ENCODE assay signal across 10 cellular contexts in the genomic region with DNA sequence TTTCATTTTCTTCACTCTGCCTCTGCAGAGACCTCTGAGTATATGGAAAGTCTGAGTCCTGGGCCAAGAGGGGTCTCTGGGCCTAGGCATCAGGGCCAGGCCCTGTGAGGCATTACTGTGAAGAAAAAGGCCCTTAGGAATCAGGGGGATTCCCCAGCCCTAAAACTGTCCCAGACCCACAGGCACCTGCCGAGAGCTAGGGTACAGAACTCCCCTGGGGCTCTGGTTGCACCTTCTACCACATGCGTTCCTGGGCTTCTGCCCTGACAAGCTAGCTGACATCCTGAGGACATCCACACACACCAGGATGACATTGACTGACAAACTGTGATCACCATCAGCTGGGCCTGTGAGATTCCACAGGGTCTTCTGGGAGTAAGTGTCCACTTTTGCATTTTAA.
A peak's percentile ranks its signal among the peaks of the same experiment; 100 is the strongest.
DNase-seq lines count a peak whose midpoint lies in the region; ATAC-seq and TF ChIP-seq lines count a peak whose summit lies in the region.
"Had no signal": no experiment of that assay in that cellular context is flagged by ENCODE, and none has a peak within 500 bp of the region (broad histone marks: within the 10 kb centered on the region; RNA-seq: fewer than 3 reads in every experiment).

No MANE protein-coding gene starts in this region.

- no peaks in the 10 kb centered on the region for H3K4me1 ChIP-seq in MM.1S (ENCODE audit: low read length)
- H3K4me1 ChIP-seq: transverse colon had no signal

- no peaks in the 10 kb centered on the region for H3K36me3 Mint-ChIP-seq in stimulated activated memory B cell treated with anti-CD40 and anti-IgM and Interleukin-4, amounts not matched to agents 10 μg/mL and 1 μg/mL and 100 μg/mL, for 72 hours
- H3K36me3 Mint-ChIP-seq in effector memory CD8-positive, alpha-beta T cell (ENCODE audit: insufficient read depth), result no peaks in the 10 kb centered on the region

- H3K4me3 ChIP-seq in MM.1S (ENCODE audit: low read length), result no peak overlapping the region
- H3K4me3 ChIP-seq: transverse colon had no signal

- no peak overlapping the region for H3K27ac Mint-ChIP-seq in stimulated activated memory B cell treated with anti-CD40 and anti-IgM and Interleukin-4, amounts not matched to agents 10 μg/mL and 1 μg/mL and 100 μg/mL, for 72 hours
- no peak overlapping the region for H3K27ac Mint-ChIP-seq in effector memory CD8-positive, alpha-beta T cell

- peaks cover 29% of the 10 kb centered on the region for H3K27me3 Mint-ChIP-seq in stimulated activated memory B cell treated with anti-CD40 and anti-IgM and Interleukin-4, amounts not matched to agents 10 μg/mL and 1 μg/mL and 100 μg/mL, for 72 hours
- peaks cover 20 to 25% of the 10 kb centered on the region in 2 donors for H3K27me3 Mint-ChIP-seq in effector memory CD8-positive, alpha-beta T cell

- no peak overlapping the region for H2AFZ ChIP-seq in MM.1S (ENCODE audit: low read length)

- no peak overlapping the region for H3K4me2 ChIP-seq in MM.1S (ENCODE audit: low read depth, low read length)

- peaks cover 7% of the 10 kb centered on the region for H3K4me1 Mint-ChIP-seq in stimulated activated memory B cell treated with anti-CD40 and anti-IgM and Interleukin-4, amounts not matched to agents 10 μg/mL and 1 μg/mL and 100 μg/mL, for 72 hours
- no peaks in the 10 kb centered on the region for H3K4me1 Mint-ChIP-seq in effector memory CD8-positive, alpha-beta T cell (ENCODE audit: low read depth in 2 of 2)

- no peak overlapping the region for H3K27ac ChIP-seq in MM.1S (ENCODE audit: low read length)
- H3K27ac ChIP-seq: transverse colon had no signal

- no peaks in the 10 kb centered on the region for H4K20me1 ChIP-seq in MM.1S (ENCODE audit: insufficient read depth, low read length)

- H3F3A ChIP-seq in MM.1S (ENCODE audit: insufficient read depth, low read length), result no peaks in the 10 kb centered on the region

- no peak for TF ChIP-seq CTCF in MM.1S (IDR thresholded peaks at IDR 0.05; ENCODE audit: low read length)

- no peaks in the 10 kb centered on the region for H3K27me3 ChIP-seq in MM.1S (replicated peaks; ENCODE audit: insufficient read depth, low read length)
- H3K27me3 ChIP-seq: transverse colon had no signal

- no peak overlapping the region for H3K4me3 Mint-ChIP-seq in stimulated activated memory B cell treated with anti-CD40 and anti-IgM and Interleukin-4, amounts not matched to agents 10 μg/mL and 1 μg/mL and 100 μg/mL, for 72 hours
- no peak overlapping the region for H3K4me3 Mint-ChIP-seq in effector memory CD8-positive, alpha-beta T cell

- no peaks in the 10 kb centered on the region for H3K36me3 ChIP-seq in MM.1S (replicated peaks; ENCODE audit: insufficient read depth, low read length)
- H3K36me3 ChIP-seq: transverse colon had no signal

- H3K9ac ChIP-seq in MM.1S (ENCODE audit: low read length), result no peak overlapping the region

- DNase-seq in epidermal melanocyte (ENCODE audit: insufficient read length, low spot score) (no peak), MM.1S (no peak)
- DNase-seq in effector memory CD8-positive, alpha-beta T cell, result no peak
- DNase-seq: NCI-H1694, OCI-M1, transverse colon had no signal

- H3K9me3 ChIP-seq in MM.1S (replicated peaks; ENCODE audit: insufficient read depth, low read length), result no peaks in the 10 kb centered on the region
- H3K9me3 ChIP-seq: transverse colon had no signal

- no peaks in the 10 kb centered on the region for H3K79me2 ChIP-seq in MM.1S (ENCODE audit: low read length)

- peaks cover 3% of the 10 kb centered on the region for H3K9me3 Mint-ChIP-seq in stimulated activated memory B cell treated with anti-CD40 and anti-IgM and Interleukin-4, amounts not matched to agents 10 μg/mL and 1 μg/mL and 100 μg/mL, for 72 hours
- H3K9me3 Mint-ChIP-seq in effector memory CD8-positive, alpha-beta T cell, result no peaks in the 10 kb centered on the region

- peak; percentile 85 for ATAC-seq in GM18909 (IDR thresholded peaks at IDR 0.05; ENCODE audit: poor library complexity, unreplicated experiment)
- peak; percentile 75 for ATAC-seq in GM21619 (IDR thresholded peaks at IDR 0.05; ENCODE audit: unreplicated experiment)
- peak; percentile 72 for ATAC-seq in HG03135 (IDR thresholded peaks at IDR 0.05; ENCODE audit: unreplicated experiment)
- peak; percentile 79 for ATAC-seq in stimulated activated memory B cell treated with anti-CD40 and anti-IgM and Interleukin-4, amounts not matched to agents 10 μg/mL and 1 μg/mL and 100 μg/mL, for 72 hours
- ATAC-seq in effector memory CD8-positive, alpha-beta T cell (replicated peaks), result no peak

- H3K9me2 ChIP-seq in MM.1S (replicated peaks; ENCODE audit: insufficient read depth, low read length), result no peaks in the 10 kb centered on the region
